In the genomic region with DNA sequence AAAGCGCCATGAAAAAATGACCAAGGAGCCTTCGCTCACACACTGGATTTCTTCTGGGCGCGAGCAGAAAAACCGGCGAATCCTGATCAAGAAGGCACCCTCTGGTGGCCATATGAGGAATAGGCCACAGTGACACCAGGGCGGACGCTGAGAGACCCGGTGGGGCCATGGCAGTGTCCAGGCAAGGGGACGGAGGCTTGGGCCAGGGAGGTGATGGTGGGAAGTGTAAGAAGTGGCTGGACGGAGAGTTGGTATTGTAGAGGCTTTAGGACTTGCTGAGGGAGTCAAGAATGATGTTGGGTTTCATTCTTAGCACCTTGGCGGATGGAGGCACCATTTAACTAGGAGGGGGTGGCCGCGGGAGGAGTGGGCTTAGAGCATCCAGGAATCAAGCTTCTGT, we compare ENCODE assay signal across 8 cellular contexts. TPM values are rescaled to one million over a fixed set of nuclear protein-coding genes. Genes with fewer than 3 reads are reported as not detected.
DNase-seq lines count a peak whose midpoint lies in the region; ATAC-seq and TF ChIP-seq lines count a peak whose summit lies in the region.

No MANE protein-coding gene starts in this region.

- no peaks in the 10 kb centered on the region; the same call in 1 of the 2 replicates for H3K9me3 ChIP-seq in HAP-1
- H3K9me3 ChIP-seq in prostate gland: no peaks in the 10 kb centered on the region

- peak; percentile 83 for TF ChIP-seq CTCF in foreskin keratinocyte (conservative IDR thresholded peaks at IDR 0.05)
- TF ChIP-seq CTCF in prostate gland (IDR thresholded peaks at IDR 0.05): peak; percentile 49 to 78 (median 70)

- ATAC-seq in foreskin keratinocyte (no peak), HG03571 (IDR thresholded peaks at IDR 0.05; ENCODE audit: unreplicated experiment) (no peak)

- H3K4me1 ChIP-seq in HAP-1 (no peaks in the 10 kb centered on the region), foreskin keratinocyte (peaks cover 4% of the 10 kb centered on the region), prostate gland (replicated peaks) (no peaks in the 10 kb centered on the region)

- peaks cover 2% of the 10 kb centered on the region for H3K36me3 Mint-ChIP-seq in activated T-helper 1 cell treated with anti-CD3 and anti-CD28 coated beads, Interleukin-12 subunit alpha, Interleukin-12 subunit beta, Interleukin-2, Interleukin-4 antibody, amounts not matched to agents 30 ng/mL and 10 ng/mL and 1 ng/mL, durations not matched to agents 14 hours and 24 hours and 36 hours (ENCODE audit: low read depth)

- H3K4me3 ChIP-seq in HAP-1 (no peak overlapping the region), prostate gland (no peak overlapping the region)

- no peak overlapping the region for H3K4me3 Mint-ChIP-seq in activated T-helper 1 cell treated with anti-CD3 and anti-CD28 coated beads, Interleukin-12 subunit alpha, Interleukin-12 subunit beta, Interleukin-2, Interleukin-4 antibody, amounts not matched to agents 30 ng/mL and 10 ng/mL and 1 ng/mL, durations not matched to agents 14 hours and 24 hours and 36 hours

- WGBS in prostate gland: 23% methylated on average over 14 of the region's 14 CpGs

- peaks cover 26% of the 10 kb centered on the region for H3K4me1 Mint-ChIP-seq in activated T-helper 1 cell treated with anti-CD3 and anti-CD28 coated beads, Interleukin-12 subunit alpha, Interleukin-12 subunit beta, Interleukin-2, Interleukin-4 antibody, amounts not matched to agents 30 ng/mL and 10 ng/mL and 1 ng/mL, durations not matched to agents 14 hours and 24 hours and 36 hours (ENCODE audit: low read depth)

- in situ Hi-C loops in HAP-1 (cut with MboI; ENCODE audit: low sequenced_read_pairs): no loop called here

- peaks cover 4% of the 10 kb centered on the region; the same call in 1 of the 2 replicates for H3K27me3 ChIP-seq in HAP-1 (ENCODE audit: low read depth)
- H3K27me3 ChIP-seq in foreskin keratinocyte: no peaks in the 10 kb centered on the region
- peaks cover 6% of the 10 kb centered on the region for H3K27me3 ChIP-seq in prostate gland (replicated peaks; ENCODE audit: insufficient read depth)

- DNase-seq in CD1c-positive myeloid dendritic cell (ENCODE audit: extremely low spot score) (peak; percentile 76), HAP-1 (ENCODE audit: low spot score in 2 of 2) (peak; percentile 20 to 75), OCI-M1 (lab: John Stamatoyannopoulos, UW) (peak; percentile 81), foreskin keratinocyte (no peak), prostate gland (ENCODE audit: low spot score) (peak; percentile 27), OCI-M2 (lab: John Stamatoyannopoulos, UW; ENCODE audit: unreplicated experiment) (no peak)
- peak; percentile 55 for DNase-seq in activated T-helper 1 cell treated with anti-CD3 and anti-CD28 coated beads, Interleukin-12 subunit alpha, Interleukin-12 subunit beta, Interleukin-2, Interleukin-4 antibody, amounts not matched to agents 30 ng/mL and 10 ng/mL and 1 ng/mL, durations not matched to agents 14 hours and 24 hours and 36 hours (ENCODE audit: low spot score)

- H3K27ac Mint-ChIP-seq in activated T-helper 1 cell treated with anti-CD3 and anti-CD28 coated beads, Interleukin-12 subunit alpha, Interleukin-12 subunit beta, Interleukin-2, Interleukin-4 antibody, amounts not matched to agents 30 ng/mL and 10 ng/mL and 1 ng/mL, durations not matched to agents 14 hours and 24 hours and 36 hours: no peak overlapping the region

- no peaks in the 10 kb centered on the region for H3K36me3 ChIP-seq in HAP-1 (replicated peaks)
- no peaks in the 10 kb centered on the region for H3K36me3 ChIP-seq in prostate gland

- peaks cover 8% of the 10 kb centered on the region for H3K27me3 Mint-ChIP-seq in activated T-helper 1 cell treated with anti-CD3 and anti-CD28 coated beads, Interleukin-12 subunit alpha, Interleukin-12 subunit beta, Interleukin-2, Interleukin-4 antibody, amounts not matched to agents 30 ng/mL and 10 ng/mL and 1 ng/mL, durations not matched to agents 14 hours and 24 hours and 36 hours (ENCODE audit: insufficient read depth)

- TF ChIP-seq POLR2A in prostate gland (IDR thresholded peaks at IDR 0.05): no peak

- intact Hi-C loops in activated T-helper 1 cell treated with anti-CD3 and anti-CD28 coated beads, Interleukin-12 subunit alpha, Interleukin-12 subunit beta, Interleukin-2, Interleukin-4 antibody, amounts not matched to agents 30 ng/mL and 10 ng/mL and 1 ng/mL, durations not matched to agents 14 hours and 24 hours and 36 hours (cut with micrococcal nuclease): loop anchor here (1.0 to 2.0 kb wide), 4 partner anchors 17 to 306 kb away; a partner anchor contains a TSS
- intact Hi-C loops in prostate gland (cut with DNase I): no loop called here

- peaks cover 17% of the 10 kb centered on the region for H3K9me3 Mint-ChIP-seq in activated T-helper 1 cell treated with anti-CD3 and anti-CD28 coated beads, Interleukin-12 subunit alpha, Interleukin-12 subunit beta, Interleukin-2, Interleukin-4 antibody, amounts not matched to agents 30 ng/mL and 10 ng/mL and 1 ng/mL, durations not matched to agents 14 hours and 24 hours and 36 hours

- no peak overlapping the region for H3K27ac ChIP-seq in foreskin keratinocyte
- H3K27ac ChIP-seq in prostate gland: no peak overlapping the region

RNA-seq across cellular contexts. Expression of a gene that starts 16.9 kb away (rescaled TPM):
- total RNA-seq in activated T-helper 1 cell treated with anti-CD3 and anti-CD28 coated beads, Interleukin-12 subunit alpha, Interleukin-12 subunit beta, Interleukin-2, Interleukin-4 antibody, amounts not matched to agents 30 ng/mL and 10 ng/mL and 1 ng/mL, durations not matched to agents 14 hours and 24 hours and 36 hours: 592 and 614 TPM in 2 replicates
- total RNA-seq in foreskin keratinocyte: 75.9 and 77.0 TPM in 2 replicates
- polyA plus RNA-seq in foreskin keratinocyte: 116 and 117 TPM in 2 replicates
- total RNA-seq in prostate gland: 10 to 100 TPM in 1 of 2 donors, 1 to 10 TPM in 1; 9.7 to 14.4 TPM

RNA-seq across cellular contexts. Expression of a gene that starts 21.4 kb away (rescaled TPM):
- 49.5 and 57.1 TPM in 2 replicates for total RNA-seq in activated T-helper 1 cell treated with anti-CD3 and anti-CD28 coated beads, Interleukin-12 subunit alpha, Interleukin-12 subunit beta, Interleukin-2, Interleukin-4 antibody, amounts not matched to agents 30 ng/mL and 10 ng/mL and 1 ng/mL, durations not matched to agents 14 hours and 24 hours and 36 hours
- total RNA-seq in foreskin keratinocyte: 0.04 and 0.17 TPM in 2 replicates
- polyA plus RNA-seq in foreskin keratinocyte: 0.03 TPM in 1 of 2 replicates, not detected in the other
- total RNA-seq in prostate gland: 1 to 10 TPM; 4.7 to 5.5 TPM

RNA-seq across cellular contexts. Expression of a gene that starts 48.7 kb away (rescaled TPM):
- total RNA-seq in activated T-helper 1 cell treated with anti-CD3 and anti-CD28 coated beads, Interleukin-12 subunit alpha, Interleukin-12 subunit beta, Interleukin-2, Interleukin-4 antibody, amounts not matched to agents 30 ng/mL and 10 ng/mL and 1 ng/mL, durations not matched to agents 14 hours and 24 hours and 36 hours: 2.3 TPM in 2 replicates
- not detected in 2 replicates for total RNA-seq in foreskin keratinocyte
- not detected in 2 replicates for polyA plus RNA-seq in foreskin keratinocyte
- total RNA-seq in prostate gland: 10 to 100 TPM in 1 of 2 donors, not detected in 1; 46.4 TPM

Comparison
In these comparisons a context has a peak if more than half of its experiments do, and no peak if none do; other contexts are left out.
1. DNase-seq: peak in CD1c-positive myeloid dendritic cell (single experiment), HAP-1 (2 of 2), OCI-M1 (single experiment), activated T-helper 1 cell treated with anti-CD3 and anti-CD28 coated beads, Interleukin-12 subunit alpha, Interleukin-12 subunit beta, Interleukin-2, Interleukin-4 antibody, amounts not matched to agents 30 ng/mL and 10 ng/mL and 1 ng/mL, durations not matched to agents 14 hours and 24 hours and 36 hours (single experiment) and prostate gland (single experiment); none in foreskin keratinocyte (0 of 2) and OCI-M2 (single experiment).